ENCODE assay signal across 1 cellular context in the genomic region with DNA sequence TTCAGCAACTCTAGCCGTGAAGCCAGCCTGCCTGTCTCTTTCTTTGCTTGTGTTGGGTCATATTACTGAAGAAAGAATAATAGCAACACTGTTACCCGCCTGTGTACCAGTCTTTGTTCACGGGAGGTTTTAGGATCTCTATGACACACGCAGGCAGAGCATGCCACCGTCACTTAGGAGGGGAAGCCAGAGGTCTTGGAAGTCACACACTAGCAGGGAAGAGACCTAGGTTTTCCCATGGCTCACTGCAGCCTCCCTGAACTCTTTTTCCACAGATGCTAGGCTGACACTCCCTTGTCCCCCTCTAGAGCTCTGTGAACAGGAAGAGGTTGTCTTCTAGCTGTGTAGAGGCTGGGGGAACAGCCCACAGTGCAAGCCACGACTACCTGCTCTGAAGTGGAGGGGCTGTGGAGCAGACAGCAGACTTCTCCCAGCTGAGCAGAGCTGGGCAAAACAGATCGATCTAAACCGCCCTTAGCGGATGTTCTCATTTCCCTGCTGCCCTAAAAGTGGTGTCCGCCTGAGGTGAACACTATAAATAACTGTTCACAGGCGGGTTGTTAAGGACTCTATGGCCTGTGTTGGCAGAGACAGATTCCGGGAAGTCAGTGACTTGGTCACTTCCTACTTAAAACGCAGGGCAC.
A peak's percentile ranks its signal among the peaks of the same experiment; 100 is the strongest.
TF ChIP-seq lines count a peak whose summit lies in the region.

No MANE protein-coding gene starts in this region.

TF ChIP-seq in HepG2, 621 proteins besides CTCF, POLR2A, EP300 and RAD21 (continued from another document):
- TF ChIP-seq, protein P1, sequence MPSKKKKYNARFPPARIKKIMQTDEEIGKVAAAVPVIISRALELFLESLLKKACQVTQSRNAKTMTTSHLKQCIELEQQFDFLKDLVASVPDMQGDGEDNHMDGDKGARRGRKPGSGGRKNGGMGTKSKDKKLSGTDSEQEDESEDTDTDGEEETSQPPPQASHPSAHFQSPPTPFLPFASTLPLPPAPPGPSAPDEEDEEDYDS (CRISPR knock-in tag; IDR thresholded peaks at IDR 0.05), result peak; percentile 55; the same call in 1 of the 2 replicates
- TF ChIP-seq, protein P2, sequence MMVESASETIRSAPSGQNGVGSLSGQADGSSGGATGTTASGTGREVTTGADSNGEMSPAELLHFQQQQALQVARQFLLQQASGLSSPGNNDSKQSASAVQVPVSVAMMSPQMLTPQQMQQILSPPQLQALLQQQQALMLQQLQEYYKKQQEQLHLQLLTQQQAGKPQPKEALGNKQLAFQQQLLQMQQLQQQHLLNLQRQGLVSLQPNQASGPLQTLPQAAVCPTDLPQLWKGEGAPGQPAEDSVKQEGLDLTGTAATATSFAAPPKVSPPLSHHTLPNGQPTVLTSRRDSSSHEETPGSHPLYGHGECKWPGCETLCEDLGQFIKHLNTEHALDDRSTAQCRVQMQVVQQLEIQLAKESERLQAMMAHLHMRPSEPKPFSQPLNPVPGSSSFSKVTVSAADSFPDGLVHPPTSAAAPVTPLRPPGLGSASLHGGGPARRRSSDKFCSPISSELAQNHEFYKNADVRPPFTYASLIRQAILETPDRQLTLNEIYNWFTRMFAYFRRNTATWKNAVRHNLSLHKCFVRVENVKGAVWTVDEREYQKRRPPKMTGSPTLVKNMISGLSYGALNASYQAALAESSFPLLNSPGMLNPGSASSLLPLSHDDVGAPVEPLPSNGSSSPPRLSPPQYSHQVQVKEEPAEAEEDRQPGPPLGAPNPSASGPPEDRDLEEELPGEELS (CRISPR knock-in tag; IDR thresholded peaks at IDR 0.05), result peak; percentile 45; the same call in 1 of the 2 replicates
- peak; percentile 75 for TF ChIP-seq GATAD2A (CRISPR knock-in tag; IDR thresholded peaks at IDR 0.05)
- TF ChIP-seq, protein P3, sequence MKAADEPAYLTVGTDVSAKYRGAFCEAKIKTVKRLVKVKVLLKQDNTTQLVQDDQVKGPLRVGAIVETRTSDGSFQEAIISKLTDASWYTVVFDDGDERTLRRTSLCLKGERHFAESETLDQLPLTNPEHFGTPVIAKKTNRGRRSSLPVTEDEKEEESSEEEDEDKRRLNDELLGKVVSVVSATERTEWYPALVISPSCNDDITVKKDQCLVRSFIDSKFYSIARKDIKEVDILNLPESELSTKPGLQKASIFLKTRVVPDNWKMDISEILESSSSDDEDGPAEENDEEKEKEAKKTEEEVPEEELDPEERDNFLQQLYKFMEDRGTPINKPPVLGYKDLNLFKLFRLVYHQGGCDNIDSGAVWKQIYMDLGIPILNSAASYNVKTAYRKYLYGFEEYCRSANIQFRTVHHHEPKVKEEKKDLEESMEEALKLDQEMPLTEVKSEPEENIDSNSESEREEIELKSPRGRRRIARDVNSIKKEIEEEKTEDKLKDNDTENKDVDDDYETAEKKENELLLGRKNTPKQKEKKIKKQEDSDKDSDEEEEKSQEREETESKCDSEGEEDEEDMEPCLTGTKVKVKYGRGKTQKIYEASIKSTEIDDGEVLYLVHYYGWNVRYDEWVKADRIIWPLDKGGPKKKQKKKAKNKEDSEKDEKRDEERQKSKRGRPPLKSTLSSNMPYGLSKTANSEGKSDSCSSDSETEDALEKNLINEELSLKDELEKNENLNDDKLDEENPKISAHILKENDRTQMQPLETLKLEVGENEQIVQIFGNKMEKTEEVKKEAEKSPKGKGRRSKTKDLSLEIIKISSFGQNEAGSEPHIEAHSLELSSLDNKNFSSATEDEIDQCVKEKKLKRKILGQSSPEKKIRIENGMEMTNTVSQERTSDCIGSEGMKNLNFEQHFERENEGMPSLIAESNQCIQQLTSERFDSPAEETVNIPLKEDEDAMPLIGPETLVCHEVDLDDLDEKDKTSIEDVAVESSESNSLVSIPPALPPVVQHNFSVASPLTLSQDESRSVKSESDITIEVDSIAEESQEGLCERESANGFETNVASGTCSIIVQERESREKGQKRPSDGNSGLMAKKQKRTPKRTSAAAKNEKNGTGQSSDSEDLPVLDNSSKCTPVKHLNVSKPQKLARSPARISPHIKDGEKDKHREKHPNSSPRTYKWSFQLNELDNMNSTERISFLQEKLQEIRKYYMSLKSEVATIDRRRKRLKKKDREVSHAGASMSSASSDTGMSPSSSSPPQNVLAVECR (CRISPR knock-in tag; IDR thresholded peaks at IDR 0.05; ENCODE audit: borderline replicate concordance), result peak; percentile 50; the same call in 1 of the 2 replicates
- TF ChIP-seq, protein P4, sequence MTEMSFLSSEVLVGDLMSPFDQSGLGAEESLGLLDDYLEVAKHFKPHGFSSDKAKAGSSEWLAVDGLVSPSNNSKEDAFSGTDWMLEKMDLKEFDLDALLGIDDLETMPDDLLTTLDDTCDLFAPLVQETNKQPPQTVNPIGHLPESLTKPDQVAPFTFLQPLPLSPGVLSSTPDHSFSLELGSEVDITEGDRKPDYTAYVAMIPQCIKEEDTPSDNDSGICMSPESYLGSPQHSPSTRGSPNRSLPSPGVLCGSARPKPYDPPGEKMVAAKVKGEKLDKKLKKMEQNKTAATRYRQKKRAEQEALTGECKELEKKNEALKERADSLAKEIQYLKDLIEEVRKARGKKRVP (CRISPR knock-in tag; IDR thresholded peaks at IDR 0.05), result no peak
- TF ChIP-seq TOE1 (CRISPR knock-in tag; IDR thresholded peaks at IDR 0.05), result no peak
- TF ChIP-seq, protein P5, sequence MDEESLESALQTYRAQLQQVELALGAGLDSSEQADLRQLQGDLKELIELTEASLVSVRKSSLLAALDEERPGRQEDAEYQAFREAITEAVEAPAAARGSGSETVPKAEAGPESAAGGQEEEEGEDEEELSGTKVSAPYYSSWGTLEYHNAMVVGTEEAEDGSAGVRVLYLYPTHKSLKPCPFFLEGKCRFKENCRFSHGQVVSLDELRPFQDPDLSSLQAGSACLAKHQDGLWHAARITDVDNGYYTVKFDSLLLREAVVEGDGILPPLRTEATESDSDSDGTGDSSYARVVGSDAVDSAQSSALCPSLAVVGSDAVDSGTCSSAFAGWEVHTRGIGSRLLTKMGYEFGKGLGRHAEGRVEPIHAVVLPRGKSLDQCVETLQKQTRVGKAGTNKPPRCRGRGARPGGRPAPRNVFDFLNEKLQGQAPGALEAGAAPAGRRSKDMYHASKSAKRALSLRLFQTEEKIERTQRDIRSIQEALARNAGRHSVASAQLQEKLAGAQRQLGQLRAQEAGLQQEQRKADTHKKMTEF (CRISPR knock-in tag; IDR thresholded peaks at IDR 0.05), result peak; percentile 63; the same call in 1 of the 2 replicates
- peak; percentile 84 for TF ChIP-seq MED1 (CRISPR knock-in tag; IDR thresholded peaks at IDR 0.05)
- TF ChIP-seq RARA (CRISPR knock-in tag; IDR thresholded peaks at IDR 0.05), result peak; percentile 68; the same call in 1 of the 2 replicates
- TF ChIP-seq GATAD1 (CRISPR knock-in tag; IDR thresholded peaks at IDR 0.05), result no peak
- TF ChIP-seq, protein P6, sequence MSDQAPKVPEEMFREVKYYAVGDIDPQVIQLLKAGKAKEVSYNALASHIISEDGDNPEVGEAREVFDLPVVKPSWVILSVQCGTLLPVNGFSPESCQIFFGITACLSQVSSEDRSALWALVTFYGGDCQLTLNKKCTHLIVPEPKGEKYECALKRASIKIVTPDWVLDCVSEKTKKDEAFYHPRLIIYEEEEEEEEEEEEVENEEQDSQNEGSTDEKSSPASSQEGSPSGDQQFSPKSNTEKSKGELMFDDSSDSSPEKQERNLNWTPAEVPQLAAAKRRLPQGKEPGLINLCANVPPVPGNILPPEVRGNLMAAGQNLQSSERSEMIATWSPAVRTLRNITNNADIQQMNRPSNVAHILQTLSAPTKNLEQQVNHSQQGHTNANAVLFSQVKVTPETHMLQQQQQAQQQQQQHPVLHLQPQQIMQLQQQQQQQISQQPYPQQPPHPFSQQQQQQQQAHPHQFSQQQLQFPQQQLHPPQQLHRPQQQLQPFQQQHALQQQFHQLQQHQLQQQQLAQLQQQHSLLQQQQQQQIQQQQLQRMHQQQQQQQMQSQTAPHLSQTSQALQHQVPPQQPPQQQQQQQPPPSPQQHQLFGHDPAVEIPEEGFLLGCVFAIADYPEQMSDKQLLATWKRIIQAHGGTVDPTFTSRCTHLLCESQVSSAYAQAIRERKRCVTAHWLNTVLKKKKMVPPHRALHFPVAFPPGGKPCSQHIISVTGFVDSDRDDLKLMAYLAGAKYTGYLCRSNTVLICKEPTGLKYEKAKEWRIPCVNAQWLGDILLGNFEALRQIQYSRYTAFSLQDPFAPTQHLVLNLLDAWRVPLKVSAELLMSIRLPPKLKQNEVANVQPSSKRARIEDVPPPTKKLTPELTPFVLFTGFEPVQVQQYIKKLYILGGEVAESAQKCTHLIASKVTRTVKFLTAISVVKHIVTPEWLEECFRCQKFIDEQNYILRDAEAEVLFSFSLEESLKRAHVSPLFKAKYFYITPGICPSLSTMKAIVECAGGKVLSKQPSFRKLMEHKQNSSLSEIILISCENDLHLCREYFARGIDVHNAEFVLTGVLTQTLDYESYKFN (CRISPR knock-in tag; conservative IDR thresholded peaks at IDR 0.05), result peak; percentile 77
- TF ChIP-seq, protein P7, sequence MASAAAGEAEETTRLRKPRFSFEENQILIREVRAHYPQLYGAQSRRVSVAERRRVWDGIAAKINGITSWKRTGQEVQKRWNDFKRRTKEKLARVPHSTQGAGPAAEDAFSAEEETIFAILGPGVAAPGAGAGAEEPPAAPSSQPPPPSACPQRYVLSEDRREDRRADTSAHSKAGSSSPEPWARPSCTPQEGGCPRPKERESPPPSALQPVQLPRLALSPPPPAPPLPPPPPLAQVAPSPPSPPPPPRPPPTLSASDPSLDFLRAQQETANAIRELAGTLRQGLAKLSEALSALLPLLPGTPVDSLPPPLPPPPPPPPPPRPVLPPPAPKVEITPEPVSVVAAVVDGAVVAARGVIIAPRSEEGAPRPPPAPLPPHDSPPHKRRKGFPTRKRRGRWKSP (CRISPR knock-in tag; IDR thresholded peaks at IDR 0.05), result no peak
- TF ChIP-seq ZNF775 (CRISPR knock-in tag; IDR thresholded peaks at IDR 0.05; ENCODE audit: borderline replicate concordance), result no peak
- TF ChIP-seq NFE2L1 (CRISPR knock-in tag; IDR thresholded peaks at IDR 0.05; ENCODE audit: borderline replicate concordance), result no peak
- TF ChIP-seq, protein P8, sequence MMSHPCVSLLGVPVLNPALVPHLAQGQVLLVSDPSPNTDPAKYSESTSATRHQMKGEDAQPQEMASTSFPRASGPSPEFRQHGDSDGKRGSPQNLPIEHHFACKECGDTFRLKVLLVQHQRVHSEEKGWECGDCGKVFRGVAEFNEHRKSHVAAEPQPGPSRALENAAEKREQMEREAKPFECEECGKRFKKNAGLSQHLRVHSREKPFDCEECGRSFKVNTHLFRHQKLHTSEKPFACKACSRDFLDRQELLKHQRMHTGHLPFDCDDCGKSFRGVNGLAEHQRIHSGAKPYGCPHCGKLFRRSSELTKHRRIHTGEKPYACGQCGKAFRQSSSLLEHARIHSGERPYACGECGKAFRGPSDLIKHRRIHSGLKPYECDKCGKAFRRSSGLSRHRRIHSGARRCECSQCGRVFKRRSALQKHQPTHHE (CRISPR knock-in tag; IDR thresholded peaks at IDR 0.05; ENCODE audit: borderline replicate concordance), result no peak
- TF ChIP-seq HOXA3 (CRISPR knock-in tag; IDR thresholded peaks at IDR 0.05), result peak; percentile 68; the same call in 1 of the 2 replicates
- peak; percentile 59; the same call in 1 of the 2 replicates for TF ChIP-seq ZNF121 (CRISPR knock-in tag; IDR thresholded peaks at IDR 0.05)
- no peak for TF ChIP-seq RNF2 (conservative IDR thresholded peaks at IDR 0.05; ENCODE audit: low read depth)
